24 cellular contexts compared by ENCODE assay signal in the genomic region with DNA sequence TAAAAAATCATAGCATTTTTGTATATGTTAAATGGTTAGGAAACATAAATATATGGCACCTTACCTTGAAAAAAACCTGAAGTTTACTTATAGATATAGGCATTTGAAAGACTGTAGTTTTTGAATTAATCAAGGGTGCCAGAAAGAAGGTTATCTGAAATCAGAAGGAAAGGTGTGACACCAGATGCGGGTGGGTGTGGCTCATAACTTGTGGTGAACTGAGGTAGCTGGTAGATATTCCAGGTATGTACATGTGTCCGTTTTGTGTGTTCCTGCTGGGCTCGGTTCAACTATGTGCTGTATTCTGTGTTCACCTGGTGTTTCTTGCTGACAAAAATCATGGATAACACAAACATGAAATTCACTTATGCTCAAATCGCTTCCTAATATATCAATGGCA. TPM values are rescaled to one million over a fixed set of nuclear protein-coding genes. Genes with fewer than 3 reads are reported as not detected.
"Had no signal": no experiment of that assay in that cellular context is flagged by ENCODE, and none has a peak within 500 bp of the region (broad histone marks: within the 10 kb centered on the region; RNA-seq: fewer than 3 reads in every experiment).

No MANE protein-coding gene starts in this region.

- H3K9me3 ChIP-seq: SK-N-SH had no signal

- H3K4me2 ChIP-seq: SK-N-SH had no signal

- DNase-seq: IMR-90; Karpas-422; KG1; MM.1S; NCI-H1092 treated with DMSO at 0.1 percent for 48 hours; NCI-H1436; NCI-H187; NCI-H2029; NCI-H2081 treated with DMSO at 0.1 percent for 48 hours; NCI-H2171; NCI-H226; NCI-H446; NCI-H510A; NCI-H524 treated with DMSO at 0.1 percent for 48 hours; NCI-H69; NCI-H774; NK-92 treated with Interleukin-12 subunit alpha and Interleukin-12 subunit beta, amount 100 ng/mL, for 24 hours; PC-3; SHP77; SK-N-SH; SW 1271; T-helper 1 cell had no signal

- H3K9ac ChIP-seq: SK-N-SH had no signal

- H3K27ac ChIP-seq: RWPE1 had no signal

RNA-seq across cellular contexts. Expression of a gene that starts 35.6 kb away (rescaled TPM):
- total RNA-seq: PC-3, SK-MEL-5 had no signal
